In the genomic region with DNA sequence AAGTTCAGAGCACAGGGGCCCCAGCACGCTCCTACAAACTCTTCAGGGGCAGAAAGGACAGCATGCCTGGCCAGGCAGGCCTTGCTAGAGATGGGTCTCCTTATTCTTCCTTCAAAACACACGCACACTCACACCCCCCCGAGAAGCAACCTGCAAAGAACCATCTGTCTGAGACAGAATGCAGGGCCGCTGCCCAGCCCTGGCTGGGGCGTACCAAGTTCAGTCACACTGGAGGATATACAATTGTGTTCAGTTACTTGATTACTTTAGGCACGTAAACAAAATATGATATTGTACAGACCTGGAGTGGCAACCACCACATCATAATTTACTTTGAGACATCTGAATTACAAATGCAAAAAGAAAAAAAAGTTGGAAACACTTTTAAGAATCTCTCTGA, we compare ENCODE assay signal across 13 cellular contexts. TPM values are rescaled to one million over a fixed set of nuclear protein-coding genes. Genes with fewer than 3 reads are reported as not detected.
DNase-seq lines count a peak whose midpoint lies in the region; ATAC-seq and TF ChIP-seq lines count a peak whose summit lies in the region.
"Had no signal": no experiment of that assay in that cellular context is flagged by ENCODE, and none has a peak within 500 bp of the region (broad histone marks: within the 10 kb centered on the region; RNA-seq: fewer than 3 reads in every experiment).

No MANE protein-coding gene starts in this region.

- H3K18ac ChIP-seq in mesenchymal stem cell (ENCODE audit: low read depth in 1 of 2, low read length in 2 of 2): peak overlapping the region in 1 of 2 experiments; percentile 46

- H3K4me2 ChIP-seq in mesenchymal stem cell (ENCODE audit: low read length, poor library complexity, severe bottlenecking): no peak overlapping the region

- H2AFZ ChIP-seq in mesenchymal stem cell (ENCODE audit: low read depth, low read length): no peak overlapping the region

- H2AK5ac ChIP-seq in mesenchymal stem cell (ENCODE audit: low read length, severe bottlenecking): no peak overlapping the region

- no peaks in the 10 kb centered on the region for H3K9me3 Mint-ChIP-seq in nephron

- H3K27me3 ChIP-seq in right atrium auricular region: no peaks in the 10 kb centered on the region
- no peaks in the 10 kb centered on the region for H3K27me3 ChIP-seq in vagina
- H3K27me3 ChIP-seq in mesenchymal stem cell (ENCODE audit: control insufficient read depth in 1 of 2, insufficient read depth in 1 of 2, low read length in 2 of 2): no peaks in the 10 kb centered on the region

- H3K36me3 ChIP-seq in right atrium auricular region: no peaks in the 10 kb centered on the region
- no peaks in the 10 kb centered on the region for H3K36me3 ChIP-seq in vagina
- peaks cover 0 to 11% of the 10 kb centered on the region in 2 experiments for H3K36me3 ChIP-seq in mesenchymal stem cell (ENCODE audit: control insufficient read depth in 1 of 2, insufficient read depth in 2 of 2, low read depth in 1 of 2, low read length in 2 of 2)

- H3K27me3 Mint-ChIP-seq in nephron (ENCODE audit: low read depth): peaks cover 3% of the 10 kb centered on the region
- H3K27me3 Mint-ChIP-seq: progenitor cell of endocrine pancreas had no signal

- 82% methylated on average over 5 of the region's 6 CpGs for WGBS in mesenchymal stem cell

- peaks cover 54% of the 10 kb centered on the region for H3K79me1 ChIP-seq in mesenchymal stem cell (replicated peaks; ENCODE audit: low read length, poor library complexity, severe bottlenecking)

- peaks cover 0 to 96% of the 10 kb centered on the region in 2 donors for H3K4me1 ChIP-seq in right atrium auricular region
- H3K4me1 ChIP-seq in vagina: peaks cover 96% of the 10 kb centered on the region
- H3K4me1 ChIP-seq in mesenchymal stem cell (ENCODE audit: control insufficient read depth, insufficient read depth, low read depth, low read length): peaks cover 25% of the 10 kb centered on the region

- H3K4me3 ChIP-seq in right atrium auricular region (no peak overlapping the region), vagina (no peak overlapping the region), mesenchymal stem cell (ENCODE audit: insufficient read depth in 1 of 2, low read depth in 1 of 2, low read length in 2 of 2) (no peak overlapping the region)

- intact Hi-C loops in left cardiac atrium (cut with DNase I): loop anchor here in 1 of 2 donors (10.0 kb wide), 1 partner anchor 54 kb away; no protein-coding TSS in a partner anchor
- intact Hi-C loops in vagina (cut with DNase I): no loop called here

- H3K23ac ChIP-seq in mesenchymal stem cell (ENCODE audit: low read length in 2 of 2): no peak overlapping the region

- H2BK12ac ChIP-seq in mesenchymal stem cell (ENCODE audit: low read length in 2 of 2): peak overlapping the region in 1 of 2 experiments; percentile 19

- H3K27ac ChIP-seq in right atrium auricular region: peak overlapping the region in 1 of 2 donors; percentile 41
- peak overlapping the region; percentile 90 for H3K27ac ChIP-seq in vagina
- no peak overlapping the region for H3K27ac ChIP-seq in mesenchymal stem cell (ENCODE audit: low read length, poor library complexity, severe bottlenecking)

- no peaks in the 10 kb centered on the region for H3K36me3 Mint-ChIP-seq in nephron (ENCODE audit: low read depth)

- H3K9me3 ChIP-seq in right atrium auricular region (no peaks in the 10 kb centered on the region), vagina (no peaks in the 10 kb centered on the region), mesenchymal stem cell (ENCODE audit: control insufficient read depth, low read length) (no peaks in the 10 kb centered on the region)

- no peak for TF ChIP-seq POLR2A in vagina (IDR thresholded peaks at IDR 0.05)

- TF ChIP-seq CTCF in right atrium auricular region (IDR thresholded peaks at IDR 0.05) (no peak), nephron (IDR thresholded peaks at IDR 0.05; ENCODE audit: unreplicated experiment in 3 of 3) (no peak), vagina (IDR thresholded peaks at IDR 0.05) (no peak)

- no peak overlapping the region for H4K8ac ChIP-seq in mesenchymal stem cell (ENCODE audit: low read length)

- peak overlapping the region; percentile 97 to 99 (median 99) for H3K27ac Mint-ChIP-seq in nephron

- no peak for ATAC-seq in left cardiac atrium
- no peak for ATAC-seq in HG03175 (IDR thresholded peaks at IDR 0.05; ENCODE audit: unreplicated experiment)

- no peak overlapping the region for H3K4ac ChIP-seq in mesenchymal stem cell (ENCODE audit: low read depth in 1 of 2, low read length in 2 of 2)

- no peak overlapping the region for H3K9ac ChIP-seq in mesenchymal stem cell (ENCODE audit: low read length)

- H2BK5ac ChIP-seq in mesenchymal stem cell (ENCODE audit: low read depth, low read length, poor library complexity, severe bottlenecking): no peak overlapping the region

- DNase-seq in right atrium auricular region (ENCODE audit: low spot score) (peak; percentile 47), left cardiac atrium (no peak), cerebellar nuclear complex (lab: John Stamatoyannopoulos, UW) (peak; percentile 14 to 44), vagina (ENCODE audit: extremely low spot score in 2 of 2) (no peak), mesenchymal stem cell (no peak), hepatic stellate cell (ENCODE audit: low spot score) (no peak)
- DNase-seq: activated CD4-positive, CD25-positive, alpha-beta regulatory T cell; activated effector memory CD4-positive, alpha-beta T cell treated with anti-CD3 and anti-CD28 coated beads, Interleukin-2, amount 50 U/mL, for 16 hours; NCI-H1092; NCI-H748 treated with DMSO at 0.1 percent for 48 hours had no signal

- no peak overlapping the region for H3K14ac ChIP-seq in mesenchymal stem cell (ENCODE audit: low read length in 2 of 2)

- no peak overlapping the region for H2BK120ac ChIP-seq in mesenchymal stem cell (ENCODE audit: low read depth, low read length)

- H4K91ac ChIP-seq in mesenchymal stem cell (ENCODE audit: low read length): no peak overlapping the region

- H3K4me3 Mint-ChIP-seq in nephron: peak overlapping the region in 2 of 3 experiments; percentile 5 to 58

- H3K4me1 Mint-ChIP-seq in nephron: peaks cover 90% of the 10 kb centered on the region

- H2BK15ac ChIP-seq in mesenchymal stem cell (ENCODE audit: low read depth, poor library complexity, severe bottlenecking): no peak overlapping the region

RNA-seq across cellular contexts. Expression of gene FAM53B, which starts 5.7 kb away (rescaled TPM):
- total RNA-seq in right atrium auricular region: 10 to 100 TPM; 30.3 to 31.1 TPM
- 10 to 100 TPM; 23.3 to 31.4 TPM for total RNA-seq in left cardiac atrium
- 35.1 TPM for total RNA-seq in vagina
- polyA plus RNA-seq in mesenchymal stem cell (2013, experiment 1 of 2): 8.0 TPM
- 7.7 TPM for polyA plus RNA-seq in mesenchymal stem cell (2013, experiment 2 of 2)

RNA-seq across cellular contexts. Expression of gene EEF1AKMT2, which starts 53.2 kb away (rescaled TPM):
- total RNA-seq in right atrium auricular region (10 to 100 TPM in 1 of 2 donors, 1 to 10 TPM in 1; 9.6 to 10.2 TPM), left cardiac atrium (10 to 100 TPM; 11.5 to 12.8 TPM), vagina (17.9 TPM)
- 9.7 TPM for polyA plus RNA-seq in mesenchymal stem cell (2013, experiment 1 of 2)
- 10.9 TPM for polyA plus RNA-seq in mesenchymal stem cell (2013, experiment 2 of 2)

Comparison
In these comparisons a context has a peak if more than half of its experiments do, and no peak if none do; other contexts are left out.
1. DNase-seq: peak in right atrium auricular region (single experiment) and cerebellar nuclear complex (2 of 2); none in left cardiac atrium (single experiment), vagina (0 of 2), mesenchymal stem cell (single experiment) and hepatic stellate cell (single experiment).